8 cellular contexts compared by ENCODE assay signal in the genomic region with DNA sequence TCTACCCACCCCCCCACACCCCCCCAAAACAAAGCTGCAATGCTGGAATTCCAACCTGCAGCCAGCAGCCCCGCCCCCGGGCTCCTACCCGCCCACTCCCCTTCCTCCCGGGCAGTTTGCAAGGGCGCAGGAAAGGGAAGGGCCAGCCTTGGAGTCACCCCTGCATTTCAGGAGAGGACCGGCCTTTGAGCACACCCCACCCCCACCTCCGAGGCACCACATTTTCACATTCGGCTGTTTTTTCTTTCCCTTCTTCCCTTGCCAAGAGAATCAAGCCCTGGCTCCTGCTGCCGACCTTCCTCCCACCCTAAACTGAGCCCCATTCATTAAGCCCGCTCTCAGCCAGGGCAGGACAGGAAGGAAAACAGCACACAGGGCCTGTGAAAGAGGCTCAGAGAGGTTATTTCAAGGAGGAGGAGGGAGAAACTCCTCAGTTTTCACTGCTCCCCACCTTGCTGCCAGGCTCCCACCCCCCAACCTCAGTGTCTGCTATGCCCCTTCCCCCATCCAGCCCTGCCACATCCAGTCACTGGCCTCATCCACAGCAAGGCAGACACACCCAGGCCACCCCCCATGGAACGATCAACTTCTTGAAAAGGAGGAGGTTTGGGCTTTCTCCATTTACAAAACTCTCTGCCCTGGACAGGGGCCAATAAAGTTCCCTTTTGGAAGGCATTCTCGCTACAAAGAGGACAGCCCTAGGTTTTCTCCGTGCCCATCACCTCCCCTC. TPM values are rescaled to one million over a fixed set of nuclear protein-coding genes. Genes with fewer than 3 reads are reported as not detected.
A peak's percentile ranks its signal among the peaks of the same experiment; 100 is the strongest.
DNase-seq lines count a peak whose midpoint lies in the region; ATAC-seq and TF ChIP-seq lines count a peak whose summit lies in the region.

No MANE protein-coding gene starts in this region.

- CTCF ChIA-PET in activated CD8-positive, alpha-beta T cell treated with anti-CD3 and anti-CD28 coated beads, Interleukin-2, amount 10 ng/mL, durations not matched to agents 7 days and 5 days (lab: Charles Lee), result interaction anchor here (0.6 to 1.5 kb wide), 2 partner anchors 15 to 1173 kb away, joined by 3 read pairs; no protein-coding TSS in a partner anchor

- H3K4me1 ChIP-seq in cardiac muscle cell (ENCODE audit: low read depth) (peaks cover 88% of the 10 kb centered on the region), rectal smooth muscle tissue (ENCODE audit: control insufficient read depth, insufficient read depth, low read length) (peaks cover 52% of the 10 kb centered on the region)

- H3K27ac ChIP-seq in cardiac muscle cell (peak overlapping the region; percentile 96), rectal smooth muscle tissue (ENCODE audit: low read depth, low read length) (peak overlapping the region; percentile 75)

- H3K4me1 Mint-ChIP-seq in activated CD8-positive, alpha-beta T cell treated with anti-CD3 and anti-CD28 coated beads, Interleukin-2, amount 10 ng/mL, durations not matched to agents 7 days and 5 days (ENCODE audit: low read depth), result peaks cover 99% of the 10 kb centered on the region

- ATAC-seq in activated CD8-positive, alpha-beta T cell treated with anti-CD3 and anti-CD28 coated beads, Interleukin-2, amount 10 ng/mL, durations not matched to agents 7 days and 5 days, result no peak
- no peak for ATAC-seq in GM21515 (IDR thresholded peaks at IDR 0.05; ENCODE audit: unreplicated experiment)
- no peak for ATAC-seq in left colon

- H3K27me3 ChIP-seq in cardiac muscle cell, result no peaks in the 10 kb centered on the region
- H3K27me3 ChIP-seq in rectal smooth muscle tissue (ENCODE audit: control insufficient read depth, insufficient read depth, low read length), result no peaks in the 10 kb centered on the region

- peak overlapping the region; percentile 0 for H3K4me3 ChIP-seq in cardiac muscle cell
- peak overlapping the region; percentile 48 for H3K4me3 ChIP-seq in rectal smooth muscle tissue (ENCODE audit: low read length)

- H3K36me3 Mint-ChIP-seq in activated CD8-positive, alpha-beta T cell treated with anti-CD3 and anti-CD28 coated beads, Interleukin-2, amount 10 ng/mL, durations not matched to agents 7 days and 5 days (ENCODE audit: low read depth), result peaks cover 89% of the 10 kb centered on the region

- DNase-seq in EL, result peak; percentile 55
- DNase-seq in activated CD8-positive, alpha-beta T cell treated with anti-CD3 and anti-CD28 coated beads, Interleukin-2, amount 10 ng/mL, durations not matched to agents 7 days and 5 days, result no peak
- DNase-seq in cardiac muscle cell (ENCODE audit: low read depth in 1 of 2, low spot score in 1 of 2), result peak in 1 of 2 donors; percentile 68
- DNase-seq in NCI-H1436 (lab: John Stamatoyannopoulos, UW), result no peak
- no peak for DNase-seq in left colon
- no peak for DNase-seq in NCI-H526 (lab: John Stamatoyannopoulos, UW)

- intact Hi-C loops in left colon (cut with DNase I, micrococcal nuclease), result no loop called here

- peak overlapping the region; percentile 76 for H3K4me3 Mint-ChIP-seq in activated CD8-positive, alpha-beta T cell treated with anti-CD3 and anti-CD28 coated beads, Interleukin-2, amount 10 ng/mL, durations not matched to agents 7 days and 5 days

- H3K36me3 ChIP-seq in cardiac muscle cell (peaks cover 15% of the 10 kb centered on the region), rectal smooth muscle tissue (ENCODE audit: control insufficient read depth, insufficient read depth, low read length) (peaks cover 5% of the 10 kb centered on the region)

- H3K9me3 Mint-ChIP-seq in activated CD8-positive, alpha-beta T cell treated with anti-CD3 and anti-CD28 coated beads, Interleukin-2, amount 10 ng/mL, durations not matched to agents 7 days and 5 days (ENCODE audit: insufficient read depth), result no peaks in the 10 kb centered on the region

- no peak overlapping the region for H3K9ac ChIP-seq in rectal smooth muscle tissue (ENCODE audit: low read length)

- POLR2A ChIA-PET in activated CD8-positive, alpha-beta T cell treated with anti-CD3 and anti-CD28 coated beads, Interleukin-2, amount 10 ng/mL, durations not matched to agents 7 days and 5 days (lab: Charles Lee), result interaction anchor here (0.6 to 2.9 kb wide), 3 partner anchors 9 to 13 kb away, joined by 3 to 14 read pairs (median 4); no protein-coding TSS in a partner anchor

- H3K27me3 Mint-ChIP-seq in activated CD8-positive, alpha-beta T cell treated with anti-CD3 and anti-CD28 coated beads, Interleukin-2, amount 10 ng/mL, durations not matched to agents 7 days and 5 days (ENCODE audit: low read depth), result no peaks in the 10 kb centered on the region

- no peaks in the 10 kb centered on the region for H3K9me3 ChIP-seq in cardiac muscle cell (ENCODE audit: low read depth)

- TF ChIP-seq CTCF in cardiac muscle cell (IDR thresholded peaks at IDR 0.05; ENCODE audit: low read depth, low read length), result no peak

- H3K27ac Mint-ChIP-seq in activated CD8-positive, alpha-beta T cell treated with anti-CD3 and anti-CD28 coated beads, Interleukin-2, amount 10 ng/mL, durations not matched to agents 7 days and 5 days, result peak overlapping the region; percentile 94

RNA-seq across cellular contexts. Expression of gene SMAD7, which starts 11.2 kb away (rescaled TPM):
- 10 to 100 TPM; 23.8 to 24.1 TPM for total RNA-seq in activated CD8-positive, alpha-beta T cell treated with anti-CD3 and anti-CD28 coated beads, Interleukin-2, amount 10 ng/mL, durations not matched to agents 7 days and 5 days
- total RNA-seq in cardiac muscle cell, result 93.1 and 129 TPM in 2 replicates
- polyA plus RNA-seq in cardiac muscle cell, result 60.1 and 80.8 TPM in 2 replicates
- total RNA-seq in left colon, result 10 to 100 TPM; 36.4 to 50.0 TPM
